In genomic region chr4:56619160-56619559, GRCh38 we compare ENCODE assay signal across 11 cellular contexts.
DNase-seq lines count a peak whose midpoint lies in the region; ATAC-seq and TF ChIP-seq lines count a peak whose summit lies in the region.
"Had no signal": no experiment of that assay in that cellular context is flagged by ENCODE, and none has a peak within 500 bp of the region (broad histone marks: within the 10 kb centered on the region; RNA-seq: fewer than 3 reads in every experiment).

No MANE protein-coding gene starts in this region.

- H3K4me3 Mint-ChIP-seq in activated CD4-positive, alpha-beta T cell treated with anti-CD3 and anti-CD28 coated beads, Interleukin-2, amount 10 ng/mL, durations not matched to agents 7 days and 5 days: no peak overlapping the region
- H3K4me3 Mint-ChIP-seq in activated T-helper 17 cell treated with anti-CD3 and anti-CD28 coated beads, Interleukin-2, amount 50 U/mL, for 72 hours: no peak overlapping the region
- H3K4me3 Mint-ChIP-seq: activated naive CD8-positive, alpha-beta T cell treated with anti-CD3 and anti-CD28 coated beads, Interleukin-2, amount 50 U/mL, for 24 hours; H9 had no signal

- no peak overlapping the region for H3K4me3 ChIP-seq in right atrium auricular region
- no peak overlapping the region for H3K4me3 ChIP-seq in mucosa of descending colon

- peaks cover 3% of the 10 kb centered on the region for H3K36me3 Mint-ChIP-seq in activated CD4-positive, alpha-beta T cell treated with anti-CD3 and anti-CD28 coated beads, Interleukin-2, amount 10 ng/mL, durations not matched to agents 7 days and 5 days (ENCODE audit: low read depth)
- no peaks in the 10 kb centered on the region for H3K36me3 Mint-ChIP-seq in activated T-helper 17 cell treated with anti-CD3 and anti-CD28 coated beads, Interleukin-2, amount 50 U/mL, for 72 hours (ENCODE audit: low read depth)

- peak; percentile 7 for DNase-seq in activated CD4-positive, alpha-beta T cell treated with anti-CD3 and anti-CD28 coated beads for 48 hours
- DNase-seq in activated CD4-positive, alpha-beta T cell treated with anti-CD3 and anti-CD28 coated beads, Interleukin-2, amount 10 ng/mL, durations not matched to agents 7 days and 5 days: no peak
- DNase-seq in pons (ENCODE audit: low spot score): peak; percentile 3
- no peak for DNase-seq in T-helper 9 cell
- no peak for DNase-seq in right atrium auricular region (ENCODE audit: low spot score)
- DNase-seq in mucosa of descending colon: no peak
- DNase-seq: activated naive CD8-positive, alpha-beta T cell treated with anti-CD3 and anti-CD28 coated beads, Interleukin-2, amount 50 U/mL, for 24 hours; glutamatergic neuron had no signal

- peaks cover 7% of the 10 kb centered on the region for H3K9me3 Mint-ChIP-seq in activated CD4-positive, alpha-beta T cell treated with anti-CD3 and anti-CD28 coated beads, Interleukin-2, amount 10 ng/mL, durations not matched to agents 7 days and 5 days
- H3K9me3 Mint-ChIP-seq in activated T-helper 17 cell treated with anti-CD3 and anti-CD28 coated beads, Interleukin-2, amount 50 U/mL, for 72 hours: peaks cover 7% of the 10 kb centered on the region

- CTCF ChIA-PET in activated CD4-positive, alpha-beta T cell treated with anti-CD3 and anti-CD28 coated beads, Interleukin-2, amount 10 ng/mL, durations not matched to agents 7 days and 5 days (lab: Charles Lee): interaction anchor here (0.8 to 1.5 kb wide), 4 partner anchors 13 to 290 kb away, joined by 3 to 6 read pairs (median 3); no protein-coding TSS in a partner anchor

- intact Hi-C loops in mucosa of descending colon (cut with DNase I, micrococcal nuclease): no loop called here

- TF ChIP-seq CTCF in right atrium auricular region (IDR thresholded peaks at IDR 0.05) (no peak), mucosa of descending colon (IDR thresholded peaks at IDR 0.05) (no peak)

- no peaks in the 10 kb centered on the region for H3K27me3 ChIP-seq in right atrium auricular region

- POLR2A ChIA-PET in activated CD4-positive, alpha-beta T cell treated with anti-CD3 and anti-CD28 coated beads, Interleukin-2, amount 10 ng/mL, durations not matched to agents 7 days and 5 days (lab: Charles Lee): no interaction called here

- H3K36me3 ChIP-seq in right atrium auricular region (no peaks in the 10 kb centered on the region), mucosa of descending colon (ENCODE audit: low read depth) (no peaks in the 10 kb centered on the region)

- no peak overlapping the region for H3K27ac ChIP-seq in right atrium auricular region

- H3K27me3 Mint-ChIP-seq in activated CD4-positive, alpha-beta T cell treated with anti-CD3 and anti-CD28 coated beads, Interleukin-2, amount 10 ng/mL, durations not matched to agents 7 days and 5 days: peaks cover 2% of the 10 kb centered on the region
- H3K27me3 Mint-ChIP-seq in activated T-helper 17 cell treated with anti-CD3 and anti-CD28 coated beads, Interleukin-2, amount 50 U/mL, for 72 hours: peaks cover 8% of the 10 kb centered on the region

- H3K4me1 Mint-ChIP-seq in activated CD4-positive, alpha-beta T cell treated with anti-CD3 and anti-CD28 coated beads, Interleukin-2, amount 10 ng/mL, durations not matched to agents 7 days and 5 days: no peaks in the 10 kb centered on the region
- no peaks in the 10 kb centered on the region for H3K4me1 Mint-ChIP-seq in activated T-helper 17 cell treated with anti-CD3 and anti-CD28 coated beads, Interleukin-2, amount 50 U/mL, for 72 hours

- H3K4me1 ChIP-seq in right atrium auricular region (no peaks in the 10 kb centered on the region), mucosa of descending colon (ENCODE audit: low read depth) (no peaks in the 10 kb centered on the region)

- H3K27ac Mint-ChIP-seq in activated CD4-positive, alpha-beta T cell treated with anti-CD3 and anti-CD28 coated beads, Interleukin-2, amount 10 ng/mL, durations not matched to agents 7 days and 5 days: no peak overlapping the region
- no peak overlapping the region for H3K27ac Mint-ChIP-seq in activated T-helper 17 cell treated with anti-CD3 and anti-CD28 coated beads, Interleukin-2, amount 50 U/mL, for 72 hours
- H3K27ac Mint-ChIP-seq: activated naive CD8-positive, alpha-beta T cell treated with anti-CD3 and anti-CD28 coated beads, Interleukin-2, amount 50 U/mL, for 24 hours had no signal

- peak; percentile 68 for ATAC-seq in HG03175 (IDR thresholded peaks at IDR 0.05; ENCODE audit: unreplicated experiment)
- ATAC-seq in activated T-helper 17 cell treated with anti-CD3 and anti-CD28 coated beads, Interleukin-2, amount 50 U/mL, for 72 hours (replicated peaks): peak; percentile 84
- no peak for ATAC-seq in mucosa of descending colon
- ATAC-seq: activated naive CD8-positive, alpha-beta T cell treated with anti-CD3 and anti-CD28 coated beads, Interleukin-2, amount 50 U/mL, for 24 hours had no signal

- peaks cover 0 to under 1% of the 10 kb centered on the region in 2 donors for H3K9me3 ChIP-seq in right atrium auricular region
- H3K9me3 ChIP-seq in mucosa of descending colon: peaks cover under 1% of the 10 kb centered on the region

Comparison
In these comparisons a context has a peak if more than half of its experiments do, and no peak if none do; other contexts are left out.
1. DNase-seq: peak in activated CD4-positive, alpha-beta T cell treated with anti-CD3 and anti-CD28 coated beads for 48 hours (single experiment) and pons (single experiment); none in activated CD4-positive, alpha-beta T cell treated with anti-CD3 and anti-CD28 coated beads, Interleukin-2, amount 10 ng/mL, durations not matched to agents 7 days and 5 days (single experiment), T-helper 9 cell (single experiment), right atrium auricular region (single experiment) and mucosa of descending colon (0 of 3).